Comparison of ENCODE assay signal across 14 cellular contexts in genomic region chr1:20069932-20070331, GRCh38. TPM values are rescaled to one million over a fixed set of nuclear protein-coding genes. Genes with fewer than 3 reads are reported as not detected.
A peak's percentile ranks its signal among the peaks of the same experiment; 100 is the strongest.
DNase-seq lines count a peak whose midpoint lies in the region; ATAC-seq, FAIRE-seq and TF ChIP-seq lines count a peak whose summit lies in the region.
"Had no signal": no experiment of that assay in that cellular context is flagged by ENCODE, and none has a peak within 500 bp of the region (broad histone marks: within the 10 kb centered on the region; RNA-seq: fewer than 3 reads in every experiment).

Gene PLA2G5, plus strand, starts transcription at chr1:20070194. Its CDS starts 14,637 bp downstream, at chr1:20084831.

- no peaks in the 10 kb centered on the region for H4K20me1 ChIP-seq in HepG2 (ENCODE audit: insufficient read depth, low read length)
- no peaks in the 10 kb centered on the region for H4K20me1 ChIP-seq in osteoblast (ENCODE audit: insufficient read depth, low read length)

- no TSS peak for BruUV-seq in HepG2 (replicated peaks; lab: Mats Ljungman, UMichigan)

- no peaks in the 10 kb centered on the region for H3K4me1 ChIP-seq in liver (ENCODE audit: control insufficient read depth in 4 of 4, insufficient read depth in 4 of 4, low read length in 3 of 4)
- H3K4me1 ChIP-seq in HepG2 (ENCODE audit: insufficient read depth, low read length), result no peaks in the 10 kb centered on the region
- H3K4me1 ChIP-seq in heart right ventricle, result peaks cover 5 to 61% (median 45%) of the 10 kb centered on the region in 9 donors
- peaks cover 39% of the 10 kb centered on the region for H3K4me1 ChIP-seq in osteoblast (ENCODE audit: insufficient read depth, low read length)

- no peak for TF ChIP-seq EP300 in HepG2 (IDR thresholded peaks at IDR 0.05; ENCODE audit: low read depth in 2 of 2, low read length in 2 of 2)
- no peak for TF ChIP-seq EP300 in HepG2 (CRISPR knock-in tag; IDR thresholded peaks at IDR 0.05; ENCODE audit: borderline replicate concordance)

- H3K9ac ChIP-seq in liver (ENCODE audit: low read depth in 1 of 2, low read length in 2 of 2) (no peak within 1 kb of the TSS), HepG2 (ENCODE audit: insufficient read depth, low read depth, low read length) (no peak within 1 kb of the TSS)

- TF ChIP-seq POLR2A in HepG2 (IDR thresholded peaks at IDR 0.05; ENCODE audit: insufficient read depth in 1 of 2, low read depth in 2 of 2, low read length in 2 of 2), result no peak

- POLR2A ChIA-PET in HepG2 (lab: Yijun Ruan, JAX), result no interaction called here

- H3K4me2 ChIP-seq in HepG2 (ENCODE audit: low read depth, low read length), result no peak within 1 kb of the TSS
- peak within 1 kb of the TSS; percentile 54 for H3K4me2 ChIP-seq in osteoblast (ENCODE audit: insufficient read depth, low read length)

- CTCF ChIA-PET in HepG2 (lab: Yijun Ruan, JAX; ENCODE audit: low intra/inter-chr PET ratio, low total read pairs), result no interaction called here

- DNase-seq in HepG2 (ENCODE audit: low spot score) (no peak), heart right ventricle (peak; percentile 82 to 88), osteoblast (ENCODE audit: insufficient read length, low spot score, missing footprints) (no peak), NCI-H1092 (lab: John Stamatoyannopoulos, UW) (no peak), NCI-H146 treated with DMSO at 0.1 percent for 48 hours (lab: John Stamatoyannopoulos, UW; ENCODE audit: unreplicated experiment) (no peak), GM13977 (ENCODE audit: low spot score) (no peak)
- DNase-seq: activated effector memory CD4-positive, alpha-beta T cell treated with anti-CD3 and anti-CD28 coated beads, Interleukin-2, amount 50 U/mL, for 16 hours; NCI-H1694 treated with DMSO at 0.1 percent for 48 hours had no signal

- WGBS in liver, result 69% methylated on average over 8 of the region's 8 CpGs
- WGBS in HepG2 (ENCODE audit: low lambda C conversion rate), result 36% methylated on average over 6 of the region's 8 CpGs
- WGBS in heart right ventricle, 2 donors, result 7 to 11% methylated on average over 8 of the region's 8 CpGs

- no peak for FAIRE-seq in HepG2 (lab: Jason Lieb, UNC)
- FAIRE-seq: endometrium had no signal

- in situ Hi-C loops in HepG2 (cut with HindIII; ENCODE audit: extremely low pct_ligation_motif_present, low pct_unique_long_range_greater_than_20kb) (no loop called here), GM13977 (cut with MboI; ENCODE audit: low pct_unique_long_range_greater_than_20kb, low sequenced_read_pairs, unreplicated experiment) (no loop called here)

- no peak within 1 kb of the TSS for H2AFZ ChIP-seq in HepG2 (ENCODE audit: low read length)
- H2AFZ ChIP-seq in osteoblast (ENCODE audit: low read length), result peak within 1 kb of the TSS; percentile 73

- no peaks in the 10 kb centered on the region for H3K36me3 ChIP-seq in liver (ENCODE audit: control insufficient read depth in 4 of 4, insufficient read depth in 3 of 4, low read depth in 1 of 4, low read length in 3 of 4)
- H3K36me3 ChIP-seq in HepG2 (replicated peaks in 1 of 2; ENCODE audit: control insufficient read depth in 1 of 2, insufficient read depth in 2 of 2, low read length in 2 of 2), result no peaks in the 10 kb centered on the region
- H3K36me3 ChIP-seq in heart right ventricle, result peaks cover 0 to 6% (median 0%) of the 10 kb centered on the region in 9 donors
- H3K36me3 ChIP-seq in osteoblast (ENCODE audit: insufficient read depth, low read length), result no peaks in the 10 kb centered on the region

- H3K9me3 ChIP-seq in liver (ENCODE audit: control insufficient read depth in 4 of 4, low read length in 3 of 4), result no peaks in the 10 kb centered on the region
- no peaks in the 10 kb centered on the region for H3K9me3 ChIP-seq in HepG2 (ENCODE audit: low read length)
- H3K9me3 ChIP-seq in heart right ventricle, result no peaks in the 10 kb centered on the region
- H3K9me3 ChIP-seq in osteoblast (ENCODE audit: low read depth, low read length), result no peaks in the 10 kb centered on the region

- no peak for TF ChIP-seq CTCF in liver (IDR thresholded peaks at IDR 0.05; ENCODE audit: low read depth, low read length, missing input control)
- no peak for TF ChIP-seq CTCF in HepG2 (CRISPR knock-in tag; IDR thresholded peaks at IDR 0.05)
- TF ChIP-seq CTCF in heart right ventricle (IDR thresholded peaks at IDR 0.05), result no peak
- no peak for TF ChIP-seq CTCF in osteoblast (IDR thresholded peaks at IDR 0.05; ENCODE audit: extremely low read depth, low read depth, low read length)
- no peak for TF ChIP-seq CTCF in GM13977 (IDR thresholded peaks at IDR 0.05; ENCODE audit: extremely low read depth, insufficient read depth, missing control alignments)

- no peak for ATAC-seq in HepG2
- peak; percentile 88 to 96 (median 94) for ATAC-seq in heart right ventricle
- no peak for ATAC-seq in HG02642 (IDR thresholded peaks at IDR 0.05; ENCODE audit: poor library complexity, unreplicated experiment)
- ATAC-seq: Panc1 had no signal

- H3K4me3 ChIP-seq in liver (ENCODE audit: low read depth in 1 of 3, low read length in 3 of 3), result no peak within 1 kb of the TSS
- no peak within 1 kb of the TSS for H3K4me3 ChIP-seq in HepG2 (replicated peaks in 1 of 3; ENCODE audit: insufficient read depth in 1 of 3, low read depth in 2 of 3, low read length in 3 of 3)
- peak within 1 kb of the TSS; percentile 20 to 63 (median 49) for H3K4me3 ChIP-seq in heart right ventricle
- H3K4me3 ChIP-seq in osteoblast (ENCODE audit: insufficient read depth, low read length), result peak within 1 kb of the TSS; percentile 65

- H3K27ac ChIP-seq in liver (ENCODE audit: low read depth in 1 of 2, low read length in 2 of 2) (peak within 1 kb of the TSS; percentile 3 to 25), HepG2 (ENCODE audit: extremely low read length, insufficient read depth, low read length) (no peak within 1 kb of the TSS), heart right ventricle (peak within 1 kb of the TSS; percentile 71 to 91 (median 88)), osteoblast (ENCODE audit: low read depth, low read length) (peak within 1 kb of the TSS; percentile 17)

- H3K79me2 ChIP-seq in HepG2 (ENCODE audit: insufficient read depth, low read length) (no peaks in the 10 kb centered on the region), osteoblast (ENCODE audit: insufficient read depth, low read length) (no peaks in the 10 kb centered on the region)

- no peak for TF ChIP-seq RAD21 in liver (IDR thresholded peaks at IDR 0.05)
- no peak for TF ChIP-seq RAD21 in HepG2 (CRISPR knock-in tag; IDR thresholded peaks at IDR 0.05)

- H3K27me3 ChIP-seq in liver (ENCODE audit: control insufficient read depth in 4 of 4, insufficient read depth in 4 of 4, low read length in 3 of 4) (no peaks in the 10 kb centered on the region), HepG2 (ENCODE audit: control insufficient read depth in 1 of 2, insufficient read depth in 2 of 2, low read length in 2 of 2) (peaks cover 0 to 36% of the 10 kb centered on the region in 2 experiments; a peak in 2 of 5 replicates), heart right ventricle (no peaks in the 10 kb centered on the region), osteoblast (ENCODE audit: insufficient read depth, low read length) (no peaks in the 10 kb centered on the region)

- intact Hi-C loops in HepG2 (cut with micrococcal nuclease; ENCODE audit: unreplicated experiment), result no loop called here
- intact Hi-C loops in heart right ventricle (cut with DNase I), result loop anchor here in 2 of 10 donors (5.0 to 10.0 kb wide), 2 partner anchors 43 to 95 kb away; partner anchors contain the start of gene PLA2G2A (in 1 of the 2)

TF ChIP-seq in liver, 16 proteins besides CTCF, POLR2A, EP300 and RAD21 (continues in another document):
- TF ChIP-seq GABPA (IDR thresholded peaks at IDR 0.05 in 1 of 2, conservative IDR thresholded peaks at IDR 0.05 in 1 of 2) (no peak), ATF3 (IDR thresholded peaks at IDR 0.05) (no peak), HNF4A (conservative IDR thresholded peaks at IDR 0.05) (no peak), HNF4G (IDR thresholded peaks at IDR 0.05) (no peak)

TF ChIP-seq in HepG2, 621 proteins besides CTCF, POLR2A, EP300 and RAD21 (continues in another document):
- TF ChIP-seq RBFOX2 (IDR thresholded peaks at IDR 0.05; ENCODE audit: low read depth, low read length), result no peak
- TF ChIP-seq XRCC5 (optimal IDR thresholded peaks at IDR 0.05; ENCODE audit: low read length), result no peak

RNA-seq across cellular contexts. Expression of gene PLA2G5, which starts in this region (rescaled TPM):
- total RNA-seq in liver (1 to 10 TPM in 1 of 2 donors, not detected in 1; 2.0 TPM), HepG2 (2016; rRNA removed; fragmentation: Illumina TruSeq; extraction: Trizol) (not detected in 2 replicates), heart right ventricle (10 to 100 TPM; 31.5 to 58.2 (median 49.3) TPM), osteoblast (1.8 and 2.9 TPM in 2 replicates)
- polyA plus RNA-seq in liver (1 to 10 TPM; 2.3 to 2.9 TPM), HepG2 (2011; rRNA removed) (not detected in 2 replicates), heart right ventricle (100 to 1,000 TPM in 1 of 2 donors, 10 to 100 TPM in 1; 44.5 to 133 TPM)
- total RNA-seq in HepG2 (2016; cell fraction: cytosol; rRNA removed; fragmentation: Illumina TruSeq; extraction: Trizol; ENCODE audit: low read depth), result not detected in 2 replicates
- not detected in 2 replicates for total RNA-seq in HepG2 (2016; cell fraction: insoluble cytoplasmic fraction; rRNA removed; fragmentation: Illumina TruSeq; extraction: Trizol)
- not detected in 2 replicates for total RNA-seq in HepG2 (2016; cell fraction: membrane; rRNA removed; fragmentation: Illumina TruSeq; extraction: Trizol)
- not detected in 2 replicates for total RNA-seq in HepG2 (2016; cell fraction: nucleus; rRNA removed; fragmentation: Illumina TruSeq; extraction: Trizol)
- 0.06 TPM in 1 of 2 replicates, not detected in the other for polyA plus RNA-seq in HepG2 (2011; cell fraction: cytosol; rRNA removed)
- not detected in 2 replicates for polyA plus RNA-seq in HepG2 (2011; cell fraction: nucleus; rRNA removed)
- polyA plus RNA-seq in HepG2 (2012), result not detected in 2 replicates
- not detected in 2 replicates for polyA plus RNA-seq in HepG2 (2016; cell fraction: cytosol; fragmentation: Illumina TruSeq; extraction: Trizol; ENCODE audit: low read depth)
- not detected in 2 replicates for polyA plus RNA-seq in HepG2 (2016; cell fraction: insoluble cytoplasmic fraction; fragmentation: Illumina TruSeq; extraction: Trizol; ENCODE audit: low read depth)
- not detected in 2 replicates for polyA plus RNA-seq in HepG2 (2016; cell fraction: membrane; fragmentation: Illumina TruSeq; extraction: Trizol; ENCODE audit: low read depth)
- polyA plus RNA-seq in HepG2 (2016; cell fraction: nucleus; fragmentation: Illumina TruSeq; extraction: Trizol; ENCODE audit: insufficient read depth, low read depth), result not detected in 2 replicates
- not detected in 2 replicates for polyA minus RNA-seq in HepG2 (2011; rRNA and poly(A)+ RNA removed; ENCODE audit: low replicate concordance)
- polyA minus RNA-seq in HepG2 (2011; cell fraction: cytosol; rRNA and poly(A)+ RNA removed), result not detected in 2 replicates
- polyA minus RNA-seq in HepG2 (2011; cell fraction: nucleus; rRNA and poly(A)+ RNA removed), result not detected in 2 replicates
- total RNA-seq: A172, Daoy had no signal

Comparison
In these comparisons a context has a peak if more than half of its experiments do, and no peak if none do; other contexts are left out.
1. RNA of gene PLA2G5 (polyA plus RNA-seq): 44.5 to 133 TPM in heart right ventricle; 2.3 to 2.9 TPM in liver and 0.06 TPM in HepG2; every median in the first group is over 10 times any median in the second.
2. H3K4me3 ChIP-seq: peak in heart right ventricle (10 of 10) and osteoblast (single experiment); none in liver (0 of 3) and HepG2 (0 of 3).
3. ATAC-seq: peak in heart right ventricle (8 of 8); none in HepG2 (single experiment) and HG02642 (single experiment).
4. DNase-seq: peak in heart right ventricle (2 of 2); none in HepG2 (single experiment), osteoblast (single experiment), NCI-H1092 (single experiment), NCI-H146 treated with DMSO at 0.1 percent for 48 hours (single experiment) and GM13977 (single experiment).